ENCODE assay signal across 14 cellular contexts in the genomic region with DNA sequence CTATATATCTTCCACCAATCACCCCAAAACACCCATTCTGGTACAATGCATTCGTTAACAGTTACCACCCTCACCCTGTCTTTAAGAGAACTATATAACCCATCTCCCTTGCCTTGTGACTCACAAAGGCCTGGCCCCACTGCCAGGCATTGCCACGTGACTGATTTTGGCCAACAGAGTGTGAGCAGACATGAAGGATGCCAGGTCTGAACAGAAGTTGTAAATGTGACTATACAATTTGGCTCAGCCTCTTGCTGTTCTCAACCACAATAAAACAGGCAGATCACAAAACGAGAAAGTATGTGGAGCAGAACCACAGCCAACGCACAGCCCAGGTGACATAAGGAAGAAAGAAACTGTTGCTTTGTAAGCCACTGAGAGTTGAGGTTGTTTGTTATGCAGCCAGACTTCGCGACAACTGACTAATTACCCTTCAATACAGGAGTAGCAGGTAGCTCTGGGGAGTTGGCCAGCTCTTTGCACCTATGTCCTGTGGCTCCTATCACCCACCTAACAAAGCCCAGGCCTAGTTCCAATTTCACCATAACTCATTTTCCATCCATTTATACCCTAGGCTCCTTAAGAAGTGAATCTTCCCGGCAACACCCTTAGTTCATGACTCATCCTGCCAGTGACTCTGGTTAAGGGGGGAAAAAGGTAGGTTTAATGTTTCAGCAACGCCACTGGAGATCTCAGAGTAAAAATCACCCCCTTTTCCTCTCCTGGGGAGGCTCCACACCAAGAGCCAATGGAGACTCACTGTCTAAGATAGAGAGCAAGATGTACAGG. TPM values are rescaled to one million over a fixed set of nuclear protein-coding genes. Genes with fewer than 3 reads are reported as not detected.
DNase-seq lines count a peak whose midpoint lies in the region; ATAC-seq, FAIRE-seq and TF ChIP-seq lines count a peak whose summit lies in the region.
"Had no signal": no experiment of that assay in that cellular context is flagged by ENCODE, and none has a peak within 500 bp of the region (broad histone marks: within the 10 kb centered on the region; RNA-seq: fewer than 3 reads in every experiment).

No MANE protein-coding gene starts in this region.

- H3K4me1 ChIP-seq in GM23248 (ENCODE audit: insufficient read depth) = no peaks in the 10 kb centered on the region
- H3K4me1 ChIP-seq in sigmoid colon = peaks cover 0 to 95% (median 66%) of the 10 kb centered on the region in 4 donors
- H3K4me1 ChIP-seq: adrenal gland had no signal

- H3K4me3 ChIP-seq in GM23248 = no peak overlapping the region
- H3K4me3 ChIP-seq in bronchial epithelial cell (ENCODE audit: low read depth, low read length) = no peak overlapping the region
- no peak overlapping the region for H3K4me3 ChIP-seq in sigmoid colon
- H3K4me3 ChIP-seq: adrenal gland had no signal

- H3K79me2 ChIP-seq in GM23248 (ENCODE audit: insufficient read depth) = no peaks in the 10 kb centered on the region

- H3K9me3 ChIP-seq in GM23248 (ENCODE audit: low read depth) = no peaks in the 10 kb centered on the region
- H3K9me3 ChIP-seq in sigmoid colon = no peaks in the 10 kb centered on the region
- H3K9me3 ChIP-seq: adrenal gland had no signal

- 60 to 61% methylated on average over 8 of the region's 8 CpGs for WGBS in GM23248 (ENCODE audit: low coverage in 1 of 2, low lambda C conversion rate in 2 of 2, missing lambda C conversion rate in 2 of 2), 2 experiments
- 54 to 59% methylated on average over 8 of the region's 8 CpGs for WGBS in sigmoid colon, 2 donors

- no peak for TF ChIP-seq CTCF in bronchial epithelial cell (IDR thresholded peaks at IDR 0.05; ENCODE audit: insufficient read depth, low read length, severe bottlenecking)
- no peak for TF ChIP-seq CTCF in sigmoid colon (IDR thresholded peaks at IDR 0.05)

- H3K27ac ChIP-seq in GM23248 (no peak overlapping the region), sigmoid colon (peak overlapping the region in 3 of 4 donors; percentile 60 to 88 (median 82))
- H3K27ac ChIP-seq: adrenal gland, HL-60 had no signal

- in situ Hi-C loops in GM23248 (cut with MboI) = no loop called here

- ATAC-seq in HG03520 (IDR thresholded peaks at IDR 0.05; ENCODE audit: unreplicated experiment) (no peak), HG03432 (IDR thresholded peaks at IDR 0.05; ENCODE audit: unreplicated experiment) (no peak)

- TF ChIP-seq EP300 in sigmoid colon (IDR thresholded peaks at IDR 0.05) = peak in 1 of 4 donors; percentile 76

- no peaks in the 10 kb centered on the region for H3K27me3 ChIP-seq in GM23248 (replicated peaks; ENCODE audit: insufficient read depth)
- H3K27me3 ChIP-seq in bronchial epithelial cell (ENCODE audit: control insufficient read depth, insufficient read depth, low read length) = no peaks in the 10 kb centered on the region
- H3K27me3 ChIP-seq in sigmoid colon = no peaks in the 10 kb centered on the region
- H3K27me3 ChIP-seq: adrenal gland had no signal

- no peaks in the 10 kb centered on the region for H3K36me3 ChIP-seq in GM23248 (ENCODE audit: low read depth)
- H3K36me3 ChIP-seq in bronchial epithelial cell (ENCODE audit: control insufficient read depth, insufficient read depth, low read length) = no peaks in the 10 kb centered on the region
- H3K36me3 ChIP-seq in sigmoid colon = no peaks in the 10 kb centered on the region
- H3K36me3 ChIP-seq: adrenal gland had no signal

- DNase-seq in GM23248 (peak; percentile 51), LHCN-M2 (ENCODE audit: low read depth) (peak; percentile 22), bronchial epithelial cell (ENCODE audit: low read depth) (peak; percentile 68), sigmoid colon (peak; percentile 88), head of caudate nucleus (no peak), NCI-H1092 treated with DMSO at 0.1 percent for 48 hours (lab: John Stamatoyannopoulos, UW) (no peak)
- DNase-seq: activated CD4-positive, CD25-positive, alpha-beta regulatory T cell; adrenal gland; left cardiac atrium; NCI-H1930; Right ventricle myocardium superior had no signal

- TF ChIP-seq POLR2A in sigmoid colon (IDR thresholded peaks at IDR 0.05) = no peak

- no peak overlapping the region for H3K9ac ChIP-seq in GM23248

- H3K9me2 ChIP-seq in GM23248 (ENCODE audit: insufficient read depth) = no peaks in the 10 kb centered on the region

- no peak overlapping the region for H2AFZ ChIP-seq in GM23248

- no peaks in the 10 kb centered on the region; the same call in 1 of the 2 replicates for H4K20me1 ChIP-seq in GM23248 (ENCODE audit: insufficient read depth)

- peak; percentile 58 for FAIRE-seq in bronchial epithelial cell (lab: Jason Lieb, UNC)

- intact Hi-C loops in sigmoid colon (cut with DNase I) = loop anchor here (5.0 kb wide), 2 partner anchors 54 to 531 kb away; partner anchors contain the start of gene GALNT18
- intact Hi-C loops in head of caudate nucleus (cut with DNase I) = no loop called here

- no peak overlapping the region for H3K4me2 ChIP-seq in GM23248 (ENCODE audit: unreplicated experiment)

- no peaks in the 10 kb centered on the region for H3F3A ChIP-seq in GM23248 (ENCODE audit: insufficient read depth)

RNA-seq across cellular contexts. Expression of gene GALNT18, which starts 53.7 kb away (rescaled TPM):
- total RNA-seq in GM23248 (2014; rRNA removed; shearing (Covaris generic)) = 5.6 and 7.1 TPM in 2 replicates
- polyA plus RNA-seq in GM23248 (2016; fragmentation: Nextera tagmentation; extraction: Ambion mirVana) = 3.9 and 4.1 TPM in 2 replicates
- total RNA-seq in LHCN-M2 (2014; rRNA removed) = 4.0 and 5.1 TPM in 2 replicates
- polyA plus RNA-seq in LHCN-M2 (2012) = 4.8 TPM
- total RNA-seq in bronchial epithelial cell = 21.4 and 26.1 TPM in 2 replicates
- 10 to 100 TPM; 34.9 to 48.6 (median 39.8) TPM for total RNA-seq in sigmoid colon
- 10 to 100 TPM in 1 of 3 donors, 1 to 10 TPM in 1, under 1 TPM in 1; 0.92 to 11.1 (median 2.4) TPM for polyA plus RNA-seq in sigmoid colon

Comparison
In these comparisons a context has a peak if more than half of its experiments do, and no peak if none do; other contexts are left out.
1. DNase-seq: peak in GM23248 (single experiment), LHCN-M2 (single experiment), bronchial epithelial cell (single experiment) and sigmoid colon (single experiment); none in head of caudate nucleus (0 of 42) and NCI-H1092 treated with DMSO at 0.1 percent for 48 hours (single experiment).